ENCODE assay signal across 21 cellular contexts in the genomic region with DNA sequence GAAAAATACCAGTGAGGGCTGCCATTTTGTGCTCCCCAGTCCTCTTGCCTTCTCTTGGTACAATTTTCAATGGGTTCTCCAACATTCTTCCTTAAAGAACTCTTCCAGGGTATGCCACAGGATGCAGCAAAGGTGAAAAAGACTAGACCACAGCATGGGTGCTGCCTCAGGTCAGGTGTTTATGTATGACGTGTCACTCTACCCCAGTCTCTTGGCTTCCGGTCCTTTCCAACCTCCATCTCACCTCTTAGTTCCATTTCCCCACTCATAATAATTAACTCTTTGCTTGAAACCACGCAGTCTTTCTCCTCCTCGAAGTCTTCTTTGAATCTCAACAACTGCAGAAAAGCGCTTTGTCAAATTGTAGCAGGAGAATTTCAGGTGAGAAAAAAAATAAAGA.
"Had no signal": no experiment of that assay in that cellular context is flagged by ENCODE, and none has a peak within 500 bp of the region (broad histone marks: within the 10 kb centered on the region; RNA-seq: fewer than 3 reads in every experiment).

No MANE protein-coding gene starts in this region.

- H3K9me3 ChIP-seq: esophagus squamous epithelium, gastroesophageal sphincter, mucosa of descending colon, neutrophil, psoas muscle, sigmoid colon, stomach, thoracic aorta, transverse colon had no signal

- H3K27me3 ChIP-seq: esophagus squamous epithelium, gastroesophageal sphincter, neutrophil, sigmoid colon, stomach, transverse colon had no signal

- H3K36me3 ChIP-seq: esophagus squamous epithelium, gastroesophageal sphincter, neutrophil, sigmoid colon, stomach, thoracic aorta, transverse colon had no signal

- H3K4me1 Mint-ChIP-seq: naive thymus-derived CD8-positive, alpha-beta T cell had no signal

- H3K27ac Mint-ChIP-seq: dendritic cell treated with granulocyte-macrophage colony-stimulating factor and Interleukin-4, amounts not matched to agents 40 ng/mL and 50 ng/mL, for 4 days; effector memory CD8-positive, alpha-beta T cell had no signal

- H3K4me3 Mint-ChIP-seq: dendritic cell treated with granulocyte-macrophage colony-stimulating factor and Interleukin-4, amounts not matched to agents 40 ng/mL and 50 ng/mL, for 4 days; effector memory CD8-positive, alpha-beta T cell; naive thymus-derived CD8-positive, alpha-beta T cell had no signal

- H3K4me3 ChIP-seq: esophagus squamous epithelium, gastroesophageal sphincter, mucosa of descending colon, psoas muscle, sigmoid colon, skin epidermis, stomach, thoracic aorta, transverse colon had no signal

- H3K27ac ChIP-seq: esophagus squamous epithelium, gastroesophageal sphincter, neutrophil, psoas muscle, sigmoid colon, skin epidermis, stomach, thoracic aorta, transverse colon had no signal

- H3K9me3 Mint-ChIP-seq: dendritic cell treated with granulocyte-macrophage colony-stimulating factor and Interleukin-4, amounts not matched to agents 40 ng/mL and 50 ng/mL, for 4 days; effector memory CD8-positive, alpha-beta T cell; naive thymus-derived CD8-positive, alpha-beta T cell had no signal

- H3K27me3 Mint-ChIP-seq: dendritic cell treated with granulocyte-macrophage colony-stimulating factor and Interleukin-4, amounts not matched to agents 40 ng/mL and 50 ng/mL, for 4 days had no signal

- H3K4me1 ChIP-seq: esophagus squamous epithelium, gastroesophageal sphincter, psoas muscle, sigmoid colon, transverse colon had no signal

- ATAC-seq: effector memory CD8-positive, alpha-beta T cell; gastroesophageal sphincter; left lobe of liver; mucosa of descending colon; naive thymus-derived CD8-positive, alpha-beta T cell; psoas muscle had no signal

- H3K36me3 Mint-ChIP-seq: naive thymus-derived CD8-positive, alpha-beta T cell had no signal

- DNase-seq: effector memory CD8-positive, alpha-beta T cell; esophagus squamous epithelium; glutamatergic neuron; islet precursor cell; mammary epithelial cell; mucosa of descending colon; naive thymus-derived CD8-positive, alpha-beta T cell; psoas muscle; retina; sigmoid colon; stimulated activated CD4-positive, alpha-beta T cell treated with anti-CD3 and anti-CD28 coated beads, Interleukin-2, amount 100 ng/mL, for 24 hours; stimulated activated naive CD4-positive, alpha-beta T cell; stomach; substantia nigra; transverse colon had no signal
